Comparison of ENCODE assay signal across 13 cellular contexts in genomic region chr16:27174798-27175197, GRCh38. TPM values are rescaled to one million over a fixed set of nuclear protein-coding genes. Genes with fewer than 3 reads are reported as not detected.
DNase-seq lines count a peak whose midpoint lies in the region; ATAC-seq and TF ChIP-seq lines count a peak whose summit lies in the region.
"Had no signal": no experiment of that assay in that cellular context is flagged by ENCODE, and none has a peak within 500 bp of the region (broad histone marks: within the 10 kb centered on the region; RNA-seq: fewer than 3 reads in every experiment).

No MANE protein-coding gene starts in this region.

- H3K9me3 Mint-ChIP-seq in GM23338: peaks cover 24% of the 10 kb centered on the region
- H3K9me3 Mint-ChIP-seq in immature natural killer cell: no peaks in the 10 kb centered on the region

- no peak overlapping the region for H2AFZ ChIP-seq in GM23338

- H4K20me1 ChIP-seq in GM23338 (replicated peaks; ENCODE audit: insufficient read depth): no peaks in the 10 kb centered on the region

- H3K4me1 Mint-ChIP-seq in GM23338 (peaks cover 6% of the 10 kb centered on the region; the same call in 1 of the 3 replicates), immature natural killer cell (peaks cover 31 to 48% of the 10 kb centered on the region in 2 donors)

- H3K27ac ChIP-seq in GM23338 (ENCODE audit: low read depth): no peak overlapping the region

- no peaks in the 10 kb centered on the region for H3K36me3 ChIP-seq in GM23338 (ENCODE audit: insufficient read depth)
- H3K36me3 ChIP-seq: MG63 had no signal

- no peaks in the 10 kb centered on the region for H3F3A ChIP-seq in GM23338 (replicated peaks; ENCODE audit: low read depth)

- no peaks in the 10 kb centered on the region for H3K4me1 ChIP-seq in GM23338 (ENCODE audit: insufficient read depth)

- H3K4me3 ChIP-seq in GM23338: no peak overlapping the region
- H3K4me3 ChIP-seq: MG63 had no signal

- DNase-seq in AG20443 (ENCODE audit: low spot score) (peak; percentile 41), GM04503 (ENCODE audit: low read depth) (peak; percentile 12), SW480 (ENCODE audit: low spot score) (peak; percentile 73), hepatic stellate cell (ENCODE audit: low spot score) (peak; percentile 31), GM23338 (ENCODE audit: low spot score) (no peak), immature natural killer cell (no peak), HK-2 (ENCODE audit: unreplicated experiment) (no peak)
- no peak for DNase-seq in stimulated activated CD4-positive, alpha-beta T cell treated with anti-CD3 and anti-CD28 coated beads, Interleukin-4, amount 100 ng/mL, for 24 hours
- DNase-seq: activated CD4-positive, CD25-positive, alpha-beta regulatory T cell treated with anti-CD3 and anti-CD28 coated beads, Interleukin-2, amount 50 U/mL, for 72 hours; left ventricle myocardium superior; MG63; nucleus accumbens; Right ventricle myocardium superior had no signal

- H3K9me2 ChIP-seq in GM23338 (ENCODE audit: insufficient read depth): no peaks in the 10 kb centered on the region

- no peak for TF ChIP-seq CTCF in GM23338 (conservative IDR thresholded peaks at IDR 0.05; ENCODE audit: low read depth in 2 of 2)

- no peak overlapping the region for H3K4me2 ChIP-seq in GM23338

- ATAC-seq in GM23338: no peak
- ATAC-seq: left ventricle myocardium superior had no signal

- H3K36me3 Mint-ChIP-seq in GM23338 (ENCODE audit: low read depth) (no peaks in the 10 kb centered on the region; the same call in 2 of the 3 replicates), immature natural killer cell (no peaks in the 10 kb centered on the region)

- H3K27me3 Mint-ChIP-seq in GM23338 (ENCODE audit: insufficient read depth, low read depth, poor library complexity): peaks cover 10% of the 10 kb centered on the region
- H3K27me3 Mint-ChIP-seq in immature natural killer cell (ENCODE audit: low read depth in 3 of 3): peaks cover 0 to 6% (median 5%) of the 10 kb centered on the region in 3 donors

- no peaks in the 10 kb centered on the region for H3K79me2 ChIP-seq in GM23338 (replicated peaks; ENCODE audit: insufficient read depth)

- H3K4me3 Mint-ChIP-seq in GM23338: no peak overlapping the region
- H3K4me3 Mint-ChIP-seq in immature natural killer cell: no peak overlapping the region

- H3K27ac Mint-ChIP-seq in GM23338 (no peak overlapping the region), immature natural killer cell (peak overlapping the region in 1 of 6 donors; percentile 61)

- no peaks in the 10 kb centered on the region for H3K27me3 ChIP-seq in GM23338 (ENCODE audit: insufficient read depth)
- H3K27me3 ChIP-seq: MG63 had no signal

TF ChIP-seq in GM23338, 12 proteins besides CTCF, POLR2A, EP300 and RAD21:
- TF ChIP-seq, protein P1, sequence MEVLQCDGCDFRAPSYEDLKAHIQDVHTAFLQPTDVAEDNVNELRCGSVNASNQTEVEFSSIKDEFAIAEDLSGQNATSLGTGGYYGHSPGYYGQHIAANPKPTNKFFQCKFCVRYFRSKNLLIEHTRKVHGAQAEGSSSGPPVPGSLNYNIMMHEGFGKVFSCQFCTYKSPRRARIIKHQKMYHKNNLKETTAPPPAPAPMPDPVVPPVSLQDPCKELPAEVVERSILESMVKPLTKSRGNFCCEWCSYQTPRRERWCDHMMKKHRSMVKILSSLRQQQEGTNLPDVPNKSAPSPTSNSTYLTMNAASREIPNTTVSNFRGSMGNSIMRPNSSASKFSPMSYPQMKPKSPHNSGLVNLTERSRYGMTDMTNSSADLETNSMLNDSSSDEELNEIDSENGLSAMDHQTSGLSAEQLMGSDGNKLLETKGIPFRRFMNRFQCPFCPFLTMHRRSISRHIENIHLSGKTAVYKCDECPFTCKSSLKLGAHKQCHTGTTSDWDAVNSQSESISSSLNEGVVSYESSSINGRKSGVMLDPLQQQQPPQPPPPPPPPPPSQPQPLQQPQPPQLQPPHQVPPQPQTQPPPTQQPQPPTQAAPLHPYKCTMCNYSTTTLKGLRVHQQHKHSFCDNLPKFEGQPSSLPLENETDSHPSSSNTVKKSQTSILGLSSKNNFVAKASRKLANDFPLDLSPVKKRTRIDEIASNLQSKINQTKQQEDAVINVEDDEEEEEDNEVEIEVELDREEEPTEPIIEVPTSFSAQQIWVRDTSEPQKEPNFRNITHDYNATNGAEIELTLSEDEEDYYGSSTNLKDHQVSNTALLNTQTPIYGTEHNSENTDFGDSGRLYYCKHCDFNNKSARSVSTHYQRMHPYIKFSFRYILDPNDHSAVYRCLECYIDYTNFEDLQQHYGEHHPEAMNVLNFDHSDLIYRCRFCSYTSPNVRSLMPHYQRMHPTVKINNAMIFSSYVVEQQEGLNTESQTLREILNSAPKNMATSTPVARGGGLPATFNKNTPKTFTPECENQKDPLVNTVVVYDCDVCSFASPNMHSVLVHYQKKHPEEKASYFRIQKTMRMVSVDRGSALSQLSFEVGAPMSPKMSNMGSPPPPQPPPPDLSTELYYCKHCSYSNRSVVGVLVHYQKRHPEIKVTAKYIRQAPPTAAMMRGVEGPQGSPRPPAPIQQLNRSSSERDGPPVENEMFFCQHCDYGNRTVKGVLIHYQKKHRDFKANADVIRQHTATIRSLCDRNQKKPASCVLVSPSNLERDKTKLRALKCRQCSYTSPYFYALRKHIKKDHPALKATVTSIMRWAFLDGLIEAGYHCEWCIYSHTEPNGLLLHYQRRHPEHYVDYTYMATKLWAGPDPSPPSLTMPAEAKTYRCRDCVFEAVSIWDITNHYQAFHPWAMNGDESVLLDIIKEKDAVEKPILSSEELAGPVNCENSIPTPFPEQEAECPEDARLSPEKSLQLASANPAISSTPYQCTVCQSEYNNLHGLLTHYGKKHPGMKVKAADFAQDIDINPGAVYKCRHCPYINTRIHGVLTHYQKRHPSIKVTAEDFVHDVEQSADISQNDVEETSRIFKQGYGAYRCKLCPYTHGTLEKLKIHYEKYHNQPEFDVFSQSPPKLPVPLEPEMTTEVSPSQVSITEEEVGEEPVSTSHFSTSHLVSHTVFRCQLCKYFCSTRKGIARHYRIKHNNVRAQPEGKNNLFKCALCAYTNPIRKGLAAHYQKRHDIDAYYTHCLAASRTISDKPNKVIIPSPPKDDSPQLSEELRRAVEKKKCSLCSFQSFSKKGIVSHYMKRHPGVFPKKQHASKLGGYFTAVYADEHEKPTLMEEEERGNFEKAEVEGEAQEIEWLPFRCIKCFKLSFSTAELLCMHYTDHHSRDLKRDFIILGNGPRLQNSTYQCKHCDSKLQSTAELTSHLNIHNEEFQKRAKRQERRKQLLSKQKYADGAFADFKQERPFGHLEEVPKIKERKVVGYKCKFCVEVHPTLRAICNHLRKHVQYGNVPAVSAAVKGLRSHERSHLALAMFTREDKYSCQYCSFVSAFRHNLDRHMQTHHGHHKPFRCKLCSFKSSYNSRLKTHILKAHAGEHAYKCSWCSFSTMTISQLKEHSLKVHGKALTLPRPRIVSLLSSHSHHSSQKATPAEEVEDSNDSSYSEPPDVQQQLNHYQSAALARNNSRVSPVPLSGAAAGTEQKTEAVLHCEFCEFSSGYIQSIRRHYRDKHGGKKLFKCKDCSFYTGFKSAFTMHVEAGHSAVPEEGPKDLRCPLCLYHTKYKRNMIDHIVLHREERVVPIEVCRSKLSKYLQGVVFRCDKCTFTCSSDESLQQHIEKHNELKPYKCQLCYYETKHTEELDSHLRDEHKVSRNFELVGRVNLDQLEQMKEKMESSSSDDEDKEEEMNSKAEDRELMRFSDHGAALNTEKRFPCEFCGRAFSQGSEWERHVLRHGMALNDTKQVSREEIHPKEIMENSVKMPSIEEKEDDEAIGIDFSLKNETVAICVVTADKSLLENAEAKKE (CRISPR knock-in tag; IDR thresholded peaks at IDR 0.05): no peak
- TF ChIP-seq, protein P2, sequence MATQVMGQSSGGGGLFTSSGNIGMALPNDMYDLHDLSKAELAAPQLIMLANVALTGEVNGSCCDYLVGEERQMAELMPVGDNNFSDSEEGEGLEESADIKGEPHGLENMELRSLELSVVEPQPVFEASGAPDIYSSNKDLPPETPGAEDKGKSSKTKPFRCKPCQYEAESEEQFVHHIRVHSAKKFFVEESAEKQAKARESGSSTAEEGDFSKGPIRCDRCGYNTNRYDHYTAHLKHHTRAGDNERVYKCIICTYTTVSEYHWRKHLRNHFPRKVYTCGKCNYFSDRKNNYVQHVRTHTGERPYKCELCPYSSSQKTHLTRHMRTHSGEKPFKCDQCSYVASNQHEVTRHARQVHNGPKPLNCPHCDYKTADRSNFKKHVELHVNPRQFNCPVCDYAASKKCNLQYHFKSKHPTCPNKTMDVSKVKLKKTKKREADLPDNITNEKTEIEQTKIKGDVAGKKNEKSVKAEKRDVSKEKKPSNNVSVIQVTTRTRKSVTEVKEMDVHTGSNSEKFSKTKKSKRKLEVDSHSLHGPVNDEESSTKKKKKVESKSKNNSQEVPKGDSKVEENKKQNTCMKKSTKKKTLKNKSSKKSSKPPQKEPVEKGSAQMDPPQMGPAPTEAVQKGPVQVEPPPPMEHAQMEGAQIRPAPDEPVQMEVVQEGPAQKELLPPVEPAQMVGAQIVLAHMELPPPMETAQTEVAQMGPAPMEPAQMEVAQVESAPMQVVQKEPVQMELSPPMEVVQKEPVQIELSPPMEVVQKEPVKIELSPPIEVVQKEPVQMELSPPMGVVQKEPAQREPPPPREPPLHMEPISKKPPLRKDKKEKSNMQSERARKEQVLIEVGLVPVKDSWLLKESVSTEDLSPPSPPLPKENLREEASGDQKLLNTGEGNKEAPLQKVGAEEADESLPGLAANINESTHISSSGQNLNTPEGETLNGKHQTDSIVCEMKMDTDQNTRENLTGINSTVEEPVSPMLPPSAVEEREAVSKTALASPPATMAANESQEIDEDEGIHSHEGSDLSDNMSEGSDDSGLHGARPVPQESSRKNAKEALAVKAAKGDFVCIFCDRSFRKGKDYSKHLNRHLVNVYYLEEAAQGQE (IDR thresholded peaks at IDR 0.05; ENCODE audit: unreplicated experiment): no peak
- TF ChIP-seq CREB1 (CRISPR knock-in tag; IDR thresholded peaks at IDR 0.05; ENCODE audit: low read depth) (no peak), STAT1 (IDR thresholded peaks at IDR 0.05; ENCODE audit: unreplicated experiment) (no peak), ZNF331 (CRISPR knock-in tag; IDR thresholded peaks at IDR 0.05; ENCODE audit: low read depth) (no peak)
- TF ChIP-seq, protein P3, sequence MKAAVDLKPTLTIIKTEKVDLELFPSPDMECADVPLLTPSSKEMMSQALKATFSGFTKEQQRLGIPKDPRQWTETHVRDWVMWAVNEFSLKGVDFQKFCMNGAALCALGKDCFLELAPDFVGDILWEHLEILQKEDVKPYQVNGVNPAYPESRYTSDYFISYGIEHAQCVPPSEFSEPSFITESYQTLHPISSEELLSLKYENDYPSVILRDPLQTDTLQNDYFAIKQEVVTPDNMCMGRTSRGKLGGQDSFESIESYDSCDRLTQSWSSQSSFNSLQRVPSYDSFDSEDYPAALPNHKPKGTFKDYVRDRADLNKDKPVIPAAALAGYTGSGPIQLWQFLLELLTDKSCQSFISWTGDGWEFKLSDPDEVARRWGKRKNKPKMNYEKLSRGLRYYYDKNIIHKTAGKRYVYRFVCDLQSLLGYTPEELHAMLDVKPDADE (IDR thresholded peaks at IDR 0.05): no peak
TF ChIP-seq in GM23338: peak in this region for 0.

RNA-seq across cellular contexts. Expression of gene KDM8, which starts 28.5 kb away (rescaled TPM):
- 5.1 and 9.1 TPM in 2 replicates for total RNA-seq in GM23338 (2014; rRNA removed; shearing (Covaris generic))
- polyA plus RNA-seq in GM23338 (2016; fragmentation: Nextera tagmentation; extraction: Ambion mirVana) (3.8 and 5.7 TPM in 2 replicates), immature natural killer cell (1 to 10 TPM; 4.3 to 6.2 (median 5.1) TPM)

Comparison
In these comparisons a context has a peak if more than half of its experiments do, and no peak if none do; other contexts are left out.
1. DNase-seq: peak in AG20443 (single experiment), GM04503 (single experiment), SW480 (single experiment) and hepatic stellate cell (single experiment); none in GM23338 (single experiment), immature natural killer cell (0 of 3), stimulated activated CD4-positive, alpha-beta T cell treated with anti-CD3 and anti-CD28 coated beads, Interleukin-4, amount 100 ng/mL, for 24 hours (single experiment) and HK-2 (single experiment).